ENCODE assay signal across 7 cellular contexts in the genomic region with DNA sequence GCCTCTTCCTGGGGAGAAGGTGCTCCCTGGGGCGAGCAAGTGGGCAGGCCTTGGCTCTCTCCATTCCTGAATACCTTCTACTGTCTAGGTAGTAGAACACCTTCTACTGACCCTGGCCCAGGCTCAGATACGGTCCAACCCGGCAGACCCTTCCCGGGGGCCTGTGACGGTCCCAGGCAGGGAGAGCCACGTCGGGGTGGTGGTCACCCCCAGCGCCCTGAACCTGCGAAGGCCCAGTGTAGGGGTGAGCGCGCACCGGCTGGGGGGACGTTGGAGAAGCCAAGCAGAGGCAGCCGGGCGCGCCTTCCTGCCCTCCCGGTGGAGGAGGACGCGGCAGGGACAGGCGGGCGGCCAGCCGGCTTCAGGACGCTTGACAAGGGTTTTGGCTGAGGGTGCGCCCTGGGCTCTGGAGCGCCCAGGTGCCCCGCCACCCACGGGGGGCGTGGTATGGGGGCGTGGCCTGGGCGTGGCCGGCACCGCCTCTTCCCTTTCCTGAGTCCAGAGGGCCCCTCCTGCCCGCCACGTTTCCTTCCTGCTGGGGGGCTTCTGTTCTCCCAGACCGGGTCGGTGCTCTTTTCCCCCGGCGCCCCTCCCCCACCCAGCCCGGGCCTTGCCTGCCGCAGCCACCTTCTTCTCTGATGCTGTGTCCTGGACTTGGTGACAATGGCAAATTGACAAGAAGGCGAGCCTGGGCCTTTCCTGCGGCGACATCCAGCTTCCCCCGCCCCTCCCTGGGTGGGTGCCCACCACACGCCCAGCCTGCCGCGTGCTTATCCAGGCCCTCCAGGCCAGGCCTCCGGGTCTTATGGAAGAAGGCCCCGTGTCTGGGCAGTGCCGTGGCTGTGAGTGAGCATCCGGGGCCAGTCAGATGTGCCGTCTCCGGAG. TPM values are rescaled to one million over a fixed set of nuclear protein-coding genes. Genes with fewer than 3 reads are reported as not detected.
DNase-seq lines count a peak whose midpoint lies in the region; ATAC-seq and TF ChIP-seq lines count a peak whose summit lies in the region.

No MANE protein-coding gene starts in this region.

- peak overlapping the region; percentile 75 for H3K27ac Mint-ChIP-seq in activated T-helper 2 cell treated with anti-CD3 and anti-CD28 coated beads, Interferon-gamma antibody, Interleukin-2, Interleukin-4, amounts not matched to agents 10 μg/mL and 5 μg/mL and 100 μg/mL, durations not matched to agents 14 hours and 24 hours and 36 hours

- peaks cover 0 to 44% of the 10 kb centered on the region in 2 donors for H3K4me1 ChIP-seq in right atrium auricular region

- no peaks in the 10 kb centered on the region for H3K36me3 Mint-ChIP-seq in activated T-helper 2 cell treated with anti-CD3 and anti-CD28 coated beads, Interferon-gamma antibody, Interleukin-2, Interleukin-4, amounts not matched to agents 10 μg/mL and 5 μg/mL and 100 μg/mL, durations not matched to agents 14 hours and 24 hours and 36 hours (ENCODE audit: low read depth)

- H3K4me1 Mint-ChIP-seq in activated T-helper 2 cell treated with anti-CD3 and anti-CD28 coated beads, Interferon-gamma antibody, Interleukin-2, Interleukin-4, amounts not matched to agents 10 μg/mL and 5 μg/mL and 100 μg/mL, durations not matched to agents 14 hours and 24 hours and 36 hours (ENCODE audit: low read depth): peaks cover 9% of the 10 kb centered on the region

- no peaks in the 10 kb centered on the region for H3K27me3 Mint-ChIP-seq in activated T-helper 2 cell treated with anti-CD3 and anti-CD28 coated beads, Interferon-gamma antibody, Interleukin-2, Interleukin-4, amounts not matched to agents 10 μg/mL and 5 μg/mL and 100 μg/mL, durations not matched to agents 14 hours and 24 hours and 36 hours (ENCODE audit: low read depth)

- peak overlapping the region; percentile 76 to 77 for H3K27ac ChIP-seq in right atrium auricular region

- peak overlapping the region; percentile 21 to 46 for H3K4me3 ChIP-seq in right atrium auricular region

- no peaks in the 10 kb centered on the region for H3K27me3 ChIP-seq in right atrium auricular region

- peak overlapping the region; percentile 82 for H3K4me3 Mint-ChIP-seq in activated T-helper 2 cell treated with anti-CD3 and anti-CD28 coated beads, Interferon-gamma antibody, Interleukin-2, Interleukin-4, amounts not matched to agents 10 μg/mL and 5 μg/mL and 100 μg/mL, durations not matched to agents 14 hours and 24 hours and 36 hours (ENCODE audit: low read depth)

- no peak for TF ChIP-seq CTCF in right atrium auricular region (IDR thresholded peaks at IDR 0.05)

- intact Hi-C loops in activated T-helper 2 cell treated with anti-CD3 and anti-CD28 coated beads, Interferon-gamma antibody, Interleukin-2, Interleukin-4, amounts not matched to agents 10 μg/mL and 5 μg/mL and 100 μg/mL, durations not matched to agents 14 hours and 24 hours and 36 hours (cut with micrococcal nuclease): no loop called here

- DNase-seq in NCI-H774 (lab: John Stamatoyannopoulos, UW): peak; percentile 6
- peak; percentile 62 for DNase-seq in activated T-helper 2 cell treated with anti-CD3 and anti-CD28 coated beads, Interferon-gamma antibody, Interleukin-2, Interleukin-4, amounts not matched to agents 10 μg/mL and 5 μg/mL and 100 μg/mL, durations not matched to agents 14 hours and 24 hours and 36 hours (ENCODE audit: low spot score)
- no peak for DNase-seq in right atrium auricular region (ENCODE audit: low spot score)
- peak; percentile 84 for DNase-seq in stimulated activated CD4-positive, alpha-beta T cell treated with anti-CD3 and anti-CD28 coated beads, Interleukin-15, amount 100 ng/mL, for 24 hours
- no peak for DNase-seq in NCI-H2196 (lab: John Stamatoyannopoulos, UW; ENCODE audit: unreplicated experiment)
- no peak for DNase-seq in NCI-H2029 treated with DMSO at 0.1 percent for 48 hours (lab: John Stamatoyannopoulos, UW)

- H3K9me3 Mint-ChIP-seq in activated T-helper 2 cell treated with anti-CD3 and anti-CD28 coated beads, Interferon-gamma antibody, Interleukin-2, Interleukin-4, amounts not matched to agents 10 μg/mL and 5 μg/mL and 100 μg/mL, durations not matched to agents 14 hours and 24 hours and 36 hours: no peaks in the 10 kb centered on the region

- ATAC-seq in GM21390 (IDR thresholded peaks at IDR 0.05; ENCODE audit: unreplicated experiment): peak; percentile 88

- H3K36me3 ChIP-seq in right atrium auricular region: no peaks in the 10 kb centered on the region

- H3K9me3 ChIP-seq in right atrium auricular region: no peaks in the 10 kb centered on the region

RNA-seq across cellular contexts. Expression of a gene that starts 24.5 kb away (rescaled TPM):
- total RNA-seq in activated T-helper 2 cell treated with anti-CD3 and anti-CD28 coated beads, Interferon-gamma antibody, Interleukin-2, Interleukin-4, amounts not matched to agents 10 μg/mL and 5 μg/mL and 100 μg/mL, durations not matched to agents 14 hours and 24 hours and 36 hours: 7.8 and 13.5 TPM in 2 replicates
- 10 to 100 TPM; 45.7 to 47.8 TPM for total RNA-seq in right atrium auricular region

RNA-seq across cellular contexts. Expression of a gene that starts 56.4 kb away (rescaled TPM):
- 0.23 TPM in 1 of 2 replicates, not detected in the other for total RNA-seq in activated T-helper 2 cell treated with anti-CD3 and anti-CD28 coated beads, Interferon-gamma antibody, Interleukin-2, Interleukin-4, amounts not matched to agents 10 μg/mL and 5 μg/mL and 100 μg/mL, durations not matched to agents 14 hours and 24 hours and 36 hours
- total RNA-seq in right atrium auricular region: 10 to 100 TPM in 1 of 2 donors, 1 to 10 TPM in 1; 8.6 to 20.8 TPM

Comparison
In these comparisons a context has a peak if more than half of its experiments do, and no peak if none do; other contexts are left out.
1. DNase-seq: peak in NCI-H774 (single experiment), activated T-helper 2 cell treated with anti-CD3 and anti-CD28 coated beads, Interferon-gamma antibody, Interleukin-2, Interleukin-4, amounts not matched to agents 10 μg/mL and 5 μg/mL and 100 μg/mL, durations not matched to agents 14 hours and 24 hours and 36 hours (single experiment) and stimulated activated CD4-positive, alpha-beta T cell treated with anti-CD3 and anti-CD28 coated beads, Interleukin-15, amount 100 ng/mL, for 24 hours (single experiment); none in right atrium auricular region (single experiment), NCI-H2196 (single experiment) and NCI-H2029 treated with DMSO at 0.1 percent for 48 hours (single experiment).